In genomic region chr1:169109561-169110134, GRCh38 we compare ENCODE assay signal across 8 cellular contexts. TPM values are rescaled to one million over a fixed set of nuclear protein-coding genes. Genes with fewer than 3 reads are reported as not detected.
DNase-seq lines count a peak whose midpoint lies in the region; ATAC-seq and TF ChIP-seq lines count a peak whose summit lies in the region.

No MANE protein-coding gene starts in this region.

- H3K4me3 ChIP-seq in HFF-Myc (replicated peaks; ENCODE audit: low read depth, low read length) (peak overlapping the region; percentile 80), SK-N-SH (ENCODE audit: low read depth in 2 of 2, low read length in 1 of 2) (peak overlapping the region; percentile 84 to 85), esophagus muscularis mucosa (peak overlapping the region; percentile 68 to 98 (median 93)), WERI-Rb-1 (ENCODE audit: low read depth, low read length) (no peak overlapping the region)
- no peak overlapping the region for H3K4me3 ChIP-seq in naive thymus-derived CD4-positive, alpha-beta T cell (ENCODE audit: low read length)

- intact Hi-C loops in esophagus muscularis mucosa (cut with DNase I): loop anchor here (5.0 to 10.0 kb wide), 4 partner anchors 375 to 765 kb away; partner anchors contain the start of gene SLC19A2
- intact Hi-C loops in naive thymus-derived CD4-positive, alpha-beta T cell (cut with micrococcal nuclease): loop anchor here (5.0 to 10.0 kb wide), 10 partner anchors 238 to 1175 kb away; partner anchors contain the start of genes DCAF6 (in 1 of the 2), MPC2 (in 1 of the 2), SFT2D2 (in 1 of the 2) and SLC19A2 (in 1 of the 2)

- H3K27me3 ChIP-seq in SK-N-SH (ENCODE audit: insufficient read depth) (no peaks in the 10 kb centered on the region), esophagus muscularis mucosa (no peaks in the 10 kb centered on the region), WERI-Rb-1 (ENCODE audit: insufficient read depth, low read depth, severe bottlenecking) (no peaks in the 10 kb centered on the region)
- no peaks in the 10 kb centered on the region for H3K27me3 ChIP-seq in naive thymus-derived CD4-positive, alpha-beta T cell (ENCODE audit: control insufficient read depth in 2 of 2, insufficient read depth in 2 of 2, low read length in 2 of 2)

- peaks cover 36% of the 10 kb centered on the region for H3F3A ChIP-seq in SK-N-SH (replicated peaks; ENCODE audit: insufficient read depth)

- peaks cover 24 to 47% (median 39%) of the 10 kb centered on the region in 7 donors for H3K4me1 Mint-ChIP-seq in naive thymus-derived CD4-positive, alpha-beta T cell

- peak overlapping the region in 9 of 10 donors; percentile 27 to 74 (median 40) for H3K4me3 Mint-ChIP-seq in naive thymus-derived CD4-positive, alpha-beta T cell

- H3K4me1 ChIP-seq in SK-N-SH (ENCODE audit: control insufficient read depth in 1 of 2, insufficient read depth in 2 of 2, low read depth in 1 of 2, low read length in 1 of 2): peaks cover 23 to 57% of the 10 kb centered on the region in 2 experiments
- peaks cover 46 to 85% (median 81%) of the 10 kb centered on the region in 4 donors for H3K4me1 ChIP-seq in esophagus muscularis mucosa
- peaks cover 7 to 21% of the 10 kb centered on the region in 2 donors for H3K4me1 ChIP-seq in naive thymus-derived CD4-positive, alpha-beta T cell (ENCODE audit: control insufficient read depth in 2 of 2, insufficient read depth in 2 of 2, low read length in 2 of 2)

- no peak for TF ChIP-seq POLR2A in esophagus muscularis mucosa (IDR thresholded peaks at IDR 0.05; ENCODE audit: low read depth)

- peak overlapping the region in 5 of 9 donors; percentile 0 to 61 (median 53) for H3K27ac Mint-ChIP-seq in naive thymus-derived CD4-positive, alpha-beta T cell

- H3K27me3 Mint-ChIP-seq in naive thymus-derived CD4-positive, alpha-beta T cell: peaks cover 0 to 11% (median 0%) of the 10 kb centered on the region in 5 donors

- peak; percentile 64 for DNase-seq in AG08396 (ENCODE audit: low spot score)
- DNase-seq in HFF-Myc (ENCODE audit: extremely low read depth, low read depth): peak; percentile 74
- peak; percentile 70 for DNase-seq in SK-N-SH
- DNase-seq in esophagus muscularis mucosa (ENCODE audit: extremely low spot score): no peak
- DNase-seq in naive thymus-derived CD4-positive, alpha-beta T cell: no peak
- no peak for DNase-seq in WERI-Rb-1
- no peak for DNase-seq in stimulated activated CD4-positive, alpha-beta T cell treated with anti-CD3 and anti-CD28 coated beads, Interleukin-2, amount 100 ng/mL, for 24 hours

- CTCF ChIA-PET in SK-N-SH (lab: Yijun Ruan, JAX): interaction anchor here (0.8 to 8.9 kb wide), 16 partner anchors 8 to 670 kb away, joined by 3 to 92 read pairs (median 4); no protein-coding TSS in a partner anchor
- CTCF ChIA-PET in naive thymus-derived CD4-positive, alpha-beta T cell (lab: Charles Lee): no interaction called here

- no peaks in the 10 kb centered on the region for H3K9me3 Mint-ChIP-seq in naive thymus-derived CD4-positive, alpha-beta T cell

- no peak overlapping the region for H2AFZ ChIP-seq in SK-N-SH (ENCODE audit: low read depth)

- H3K27ac ChIP-seq in SK-N-SH (ENCODE audit: low read depth in 2 of 2, low read length in 1 of 2) (peak overlapping the region; percentile 95 to 97), esophagus muscularis mucosa (replicated peaks in 1 of 4) (peak overlapping the region; percentile 90 to 98 (median 96)), WERI-Rb-1 (no peak overlapping the region)
- no peak overlapping the region for H3K27ac ChIP-seq in naive thymus-derived CD4-positive, alpha-beta T cell (ENCODE audit: low read depth, low read length)

- peak overlapping the region; percentile 81 for H3K4me2 ChIP-seq in SK-N-SH

- no peaks in the 10 kb centered on the region for H4K20me1 ChIP-seq in SK-N-SH (ENCODE audit: insufficient read depth)

- ATAC-seq in naive thymus-derived CD4-positive, alpha-beta T cell: no peak
- ATAC-seq in GM18873 (IDR thresholded peaks at IDR 0.05; ENCODE audit: low FRiP score, unreplicated experiment): no peak

- no peak; the same call in 1 of the 2 replicates for TF ChIP-seq RAD21 in SK-N-SH (IDR thresholded peaks at IDR 0.05; ENCODE audit: low read length)

- peaks cover 30 to 31% of the 10 kb centered on the region in 2 experiments for H3K36me3 ChIP-seq in SK-N-SH (replicated peaks in 1 of 2; ENCODE audit: control insufficient read depth in 1 of 2, insufficient read depth in 2 of 2, low read length in 1 of 2)
- peaks cover 4 to 31% (median 19%) of the 10 kb centered on the region in 4 donors for H3K36me3 ChIP-seq in esophagus muscularis mucosa
- H3K36me3 ChIP-seq in naive thymus-derived CD4-positive, alpha-beta T cell (ENCODE audit: control insufficient read depth in 2 of 3, insufficient read depth in 3 of 3, low read length in 3 of 3): no peaks in the 10 kb centered on the region
- H3K36me3 ChIP-seq in WERI-Rb-1: peaks cover 4% of the 10 kb centered on the region

- TF ChIP-seq CTCF in HFF-Myc (IDR thresholded peaks at IDR 0.05; ENCODE audit: low read depth, low read length, missing control alignments) (no peak), SK-N-SH (IDR thresholded peaks at IDR 0.05) (no peak), esophagus muscularis mucosa (IDR thresholded peaks at IDR 0.05) (no peak), WERI-Rb-1 (IDR thresholded peaks at IDR 0.05; ENCODE audit: low read depth, low read length) (no peak)

- no peaks in the 10 kb centered on the region for H3K9me2 ChIP-seq in SK-N-SH

- no peaks in the 10 kb centered on the region for H3K9me3 ChIP-seq in SK-N-SH
- no peaks in the 10 kb centered on the region for H3K9me3 ChIP-seq in esophagus muscularis mucosa
- no peaks in the 10 kb centered on the region for H3K9me3 ChIP-seq in naive thymus-derived CD4-positive, alpha-beta T cell (ENCODE audit: control insufficient read depth in 2 of 3, low read length in 3 of 3)
- H3K9me3 ChIP-seq in WERI-Rb-1 (ENCODE audit: severe bottlenecking): no peaks in the 10 kb centered on the region

- POLR2A ChIA-PET in SK-N-SH (lab: Yijun Ruan, JAX): interaction anchor here (0.6 kb wide), 1 partner anchor 239 kb away, joined by 3 read pairs; no protein-coding TSS in a partner anchor
- POLR2A ChIA-PET in naive thymus-derived CD4-positive, alpha-beta T cell (lab: Charles Lee): interaction anchor here (0.9 kb wide), 1 partner anchor 258 kb away, joined by 3 read pairs; the partner anchor contains the start of gene NME7

- WGBS in SK-N-SH (ENCODE audit: low lambda C conversion rate): 6% methylated on average over 8 of the region's 8 CpGs
- WGBS in esophagus muscularis mucosa: 33% methylated on average over 8 of the region's 8 CpGs

- peak overlapping the region; percentile 85 for H3K9ac ChIP-seq in SK-N-SH

- H3K79me2 ChIP-seq in SK-N-SH (ENCODE audit: insufficient read depth): peaks cover 75% of the 10 kb centered on the region

- peaks cover 0 to 17% (median 9%) of the 10 kb centered on the region in 5 donors for H3K36me3 Mint-ChIP-seq in naive thymus-derived CD4-positive, alpha-beta T cell

- TF ChIP-seq EP300 in SK-N-SH (IDR thresholded peaks at IDR 0.05; ENCODE audit: borderline replicate concordance in 1 of 2, low read depth in 1 of 2, low read length in 1 of 2) (peak in 1 of 2 experiments; percentile 5; a peak in 1 of 4 replicates), esophagus muscularis mucosa (IDR thresholded peaks at IDR 0.05) (no peak)

TF ChIP-seq in SK-N-SH, 30 proteins besides CTCF, POLR2A, EP300 and RAD21:
- peak; percentile 78 for TF ChIP-seq RFX5 (IDR thresholded peaks at IDR 0.05; ENCODE audit: low read length)
- TF ChIP-seq GATA2 (CRISPR knock-in tag; IDR thresholded peaks at IDR 0.05): no peak
- TF ChIP-seq SMC3 (IDR thresholded peaks at IDR 0.05; ENCODE audit: low read depth, low read length): 0 out of 2 replicates have a peak, but pooled peaks have one; percentile 11
- no peak for TF ChIP-seq TCF12 (IDR thresholded peaks at IDR 0.05)
- TF ChIP-seq POLR2AphosphoS5 (IDR thresholded peaks at IDR 0.05; ENCODE audit: low read depth, low read length): 0 out of 2 replicates have a peak, but pooled peaks have one; percentile 50

RNA-seq across cellular contexts. Expression of gene ATP1B1, which starts 3.2 kb away (rescaled TPM):
- polyA plus RNA-seq in SK-N-SH (2012; rRNA removed): 49.5 and 52.7 TPM in 2 replicates
- 64.4 and 75.2 TPM in 2 replicates for polyA plus RNA-seq in SK-N-SH (2012; cell fraction: cytosol; rRNA removed)
- 18.5 and 36.8 TPM in 2 replicates for polyA plus RNA-seq in SK-N-SH (2012; cell fraction: nucleus; rRNA removed)
- 10 to 100 TPM; 69.4 to 88.6 (median 78.3) TPM for total RNA-seq in esophagus muscularis mucosa
- total RNA-seq in naive thymus-derived CD4-positive, alpha-beta T cell: 10 to 100 TPM in 1 of 5 experiments, 1 to 10 TPM in 4; 1.8 to 10.6 (median 2.3) TPM
- under 1 TPM; 0.54 to 0.66 TPM for polyA plus RNA-seq in naive thymus-derived CD4-positive, alpha-beta T cell

Comparison
In these comparisons a context has a peak if more than half of its experiments do, and no peak if none do; other contexts are left out.
1. DNase-seq: peak in AG08396 (single experiment), HFF-Myc (single experiment) and SK-N-SH (single experiment); none in esophagus muscularis mucosa (single experiment), naive thymus-derived CD4-positive, alpha-beta T cell (0 of 9), WERI-Rb-1 (single experiment) and stimulated activated CD4-positive, alpha-beta T cell treated with anti-CD3 and anti-CD28 coated beads, Interleukin-2, amount 100 ng/mL, for 24 hours (0 of 2).
2. H3K4me3 ChIP-seq: peak in HFF-Myc (single experiment), SK-N-SH (2 of 2) and esophagus muscularis mucosa (4 of 4); none in naive thymus-derived CD4-positive, alpha-beta T cell (single experiment) and WERI-Rb-1 (single experiment).
3. H3K27ac ChIP-seq: peak in SK-N-SH (2 of 2) and esophagus muscularis mucosa (4 of 4); none in naive thymus-derived CD4-positive, alpha-beta T cell (single experiment) and WERI-Rb-1 (single experiment).
4. RNA of gene ATP1B1, which starts 3.2 kb away (total RNA-seq): 69.4 to 88.6 TPM in esophagus muscularis mucosa; 1.8 to 10.6 TPM in naive thymus-derived CD4-positive, alpha-beta T cell; every median in the first group is over 4 times any median in the second.